8 cellular contexts compared by ENCODE assay signal in the genomic region with DNA sequence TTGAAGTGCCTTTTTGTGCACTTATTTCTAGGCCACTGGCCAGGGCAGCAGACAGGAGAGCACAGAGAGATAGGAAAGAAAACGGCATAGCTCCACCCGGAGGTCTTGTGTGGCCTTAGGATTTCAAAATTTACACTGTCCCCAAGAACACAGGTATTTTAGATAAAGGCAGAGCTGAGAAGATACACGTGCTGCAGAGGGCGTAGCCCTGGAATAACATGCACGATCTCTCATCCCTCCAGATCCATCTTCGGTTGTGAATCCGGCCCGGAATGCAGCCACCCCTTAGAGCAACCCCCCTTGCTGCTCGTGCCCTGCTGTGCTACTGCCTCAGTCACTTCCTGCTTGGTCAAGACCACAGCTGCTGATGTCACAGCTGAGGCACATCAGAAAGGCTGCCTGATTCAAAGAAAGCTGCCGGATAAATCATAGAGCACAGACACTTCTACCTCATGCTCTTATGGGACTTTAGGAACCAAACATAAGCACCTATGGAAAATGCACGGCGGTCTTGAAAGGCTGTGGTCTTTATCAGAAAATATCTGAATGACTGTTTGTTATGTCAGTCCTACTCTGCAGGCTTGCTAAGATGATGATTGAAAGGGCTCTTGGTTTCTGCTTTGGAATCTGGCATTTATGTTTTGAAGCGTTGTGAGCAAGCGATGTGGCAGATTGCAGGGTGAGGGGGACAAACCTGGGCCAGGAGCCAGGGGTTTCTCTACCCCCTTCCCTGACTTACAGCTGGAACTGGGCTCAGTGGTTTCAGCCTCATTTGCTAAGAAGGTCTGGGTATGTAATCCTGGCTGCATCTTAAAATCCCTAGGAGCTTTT.
DNase-seq lines count a peak whose midpoint lies in the region; ATAC-seq and TF ChIP-seq lines count a peak whose summit lies in the region.

No MANE protein-coding gene starts in this region.

- TF ChIP-seq CTCF in CD8-positive, alpha-beta T cell (IDR thresholded peaks at IDR 0.05), result no peak
- TF ChIP-seq CTCF in HEK293 (tag by site-specific recombination; IDR thresholded peaks at IDR 0.05), result no peak
- no peak for TF ChIP-seq CTCF in WTC11 (IDR thresholded peaks at IDR 0.05)
- no peak for TF ChIP-seq CTCF in right atrium auricular region (IDR thresholded peaks at IDR 0.05)
- TF ChIP-seq CTCF in GM10248 (IDR thresholded peaks at IDR 0.05; ENCODE audit: control extremely low read depth, extremely low read depth, low read depth, missing control alignments), result no peak

- no peaks in the 10 kb centered on the region for H3K9me3 ChIP-seq in CD8-positive, alpha-beta T cell (ENCODE audit: low read length)
- H3K9me3 ChIP-seq in HEK293 (ENCODE audit: control insufficient read depth, insufficient read depth, low read depth, low read length) (no peaks in the 10 kb centered on the region), right atrium auricular region (no peaks in the 10 kb centered on the region)

- H3K4me3 Mint-ChIP-seq in CD8-positive, alpha-beta T cell, result peak overlapping the region; percentile 27
- no peak overlapping the region for H3K4me3 Mint-ChIP-seq in WTC11
- no peak overlapping the region for H3K4me3 Mint-ChIP-seq in stimulated activated naive B cell treated with anti-CD40 and anti-IgM and Interleukin-4, amounts not matched to agents 10 μg/mL and 1 μg/mL and 100 μg/mL, for 72 hours

- intact Hi-C loops in CD8-positive, alpha-beta T cell (cut with DNase I, micrococcal nuclease), result loop anchor here in 1 of 2 experiments (1.0 kb wide), 1 partner anchor 26 kb away; no protein-coding TSS in a partner anchor

- peak; percentile 63 for ATAC-seq in CD8-positive, alpha-beta T cell
- ATAC-seq in WTC11 (peak; percentile 81), HG03432 (IDR thresholded peaks at IDR 0.05; ENCODE audit: unreplicated experiment) (no peak)
- ATAC-seq in stimulated activated naive B cell treated with anti-CD40 and anti-IgM and Interleukin-4, amounts not matched to agents 10 μg/mL and 1 μg/mL and 100 μg/mL, for 72 hours (replicated peaks), result peak; percentile 63 to 69

- CTCF ChIA-PET in CD8-positive, alpha-beta T cell (lab: Charles Lee), result interaction anchor here (1.1 kb wide), 2 partner anchors 11 to 34 kb away, joined by 3 read pairs; no protein-coding TSS in a partner anchor
- CTCF ChIA-PET in HEK293 (lab: Yijun Ruan, JAX) (interaction anchor here (0.5 to 2.2 kb wide), 12 partner anchors 11 to 870 kb away, joined by 3 to 19 read pairs (median 3); no protein-coding TSS in a partner anchor), WTC11 (lab: Charles Lee) (interaction anchor here (0.8 to 3.0 kb wide), 10 partner anchors 10 to 435 kb away, joined by 3 to 27 read pairs (median 4); no protein-coding TSS in a partner anchor), GM10248 (lab: Yijun Ruan, JAX) (interaction anchor here (1.1 to 4.0 kb wide), 5 partner anchors 11 to 30 kb away, joined by 3 to 15 read pairs (median 4); no protein-coding TSS in a partner anchor)

- no peaks in the 10 kb centered on the region for H3K9me3 Mint-ChIP-seq in CD8-positive, alpha-beta T cell
- no peaks in the 10 kb centered on the region for H3K9me3 Mint-ChIP-seq in WTC11
- no peaks in the 10 kb centered on the region for H3K9me3 Mint-ChIP-seq in stimulated activated naive B cell treated with anti-CD40 and anti-IgM and Interleukin-4, amounts not matched to agents 10 μg/mL and 1 μg/mL and 100 μg/mL, for 72 hours

- peak in 4 of 7 experiments; percentile 20 to 53 (median 34) for DNase-seq in CD8-positive, alpha-beta T cell
- DNase-seq in WTC11 (ENCODE audit: low spot score), result peak; percentile 53
- DNase-seq in right atrium auricular region (ENCODE audit: low spot score), result no peak
- no peak for DNase-seq in stimulated activated naive B cell treated with anti-CD40 and anti-IgM and Interleukin-4, amounts not matched to agents 10 μg/mL and 1 μg/mL and 100 μg/mL, for 72 hours
- no peak for DNase-seq in NCI-H2227 (lab: John Stamatoyannopoulos, UW; ENCODE audit: unreplicated experiment)
- DNase-seq in GM10248 (ENCODE audit: extremely low spot score), result no peak

- no peaks in the 10 kb centered on the region for H3K27me3 ChIP-seq in CD8-positive, alpha-beta T cell (ENCODE audit: insufficient read depth, low read length)
- H3K27me3 ChIP-seq in right atrium auricular region, result no peaks in the 10 kb centered on the region

- POLR2A ChIA-PET in CD8-positive, alpha-beta T cell (lab: Charles Lee), result no interaction called here
- POLR2A ChIA-PET in HEK293 (lab: Yijun Ruan, JAX) (no interaction called here), WTC11 (lab: Charles Lee) (no interaction called here), GM10248 (lab: Yijun Ruan, JAX) (no interaction called here)

- H3K27me3 Mint-ChIP-seq in CD8-positive, alpha-beta T cell (ENCODE audit: low read depth), result no peaks in the 10 kb centered on the region
- H3K27me3 Mint-ChIP-seq in WTC11 (ENCODE audit: low read depth), result no peaks in the 10 kb centered on the region
- no peaks in the 10 kb centered on the region for H3K27me3 Mint-ChIP-seq in stimulated activated naive B cell treated with anti-CD40 and anti-IgM and Interleukin-4, amounts not matched to agents 10 μg/mL and 1 μg/mL and 100 μg/mL, for 72 hours

- H3K4me1 ChIP-seq in CD8-positive, alpha-beta T cell (ENCODE audit: insufficient read depth, low read length), result peaks cover 22% of the 10 kb centered on the region
- H3K4me1 ChIP-seq in HEK293 (ENCODE audit: control insufficient read depth, insufficient read depth, low read length) (no peaks in the 10 kb centered on the region), right atrium auricular region (peaks cover 0 to 20% of the 10 kb centered on the region in 2 donors)

- peaks cover 30% of the 10 kb centered on the region for H3K4me1 Mint-ChIP-seq in CD8-positive, alpha-beta T cell (ENCODE audit: low read depth)
- peaks cover 30% of the 10 kb centered on the region for H3K4me1 Mint-ChIP-seq in WTC11
- H3K4me1 Mint-ChIP-seq in stimulated activated naive B cell treated with anti-CD40 and anti-IgM and Interleukin-4, amounts not matched to agents 10 μg/mL and 1 μg/mL and 100 μg/mL, for 72 hours, result peaks cover 15 to 30% of the 10 kb centered on the region in 2 donors

- H3K36me3 Mint-ChIP-seq in CD8-positive, alpha-beta T cell, result peaks cover 62% of the 10 kb centered on the region
- H3K36me3 Mint-ChIP-seq in WTC11, result peaks cover 36% of the 10 kb centered on the region
- H3K36me3 Mint-ChIP-seq in stimulated activated naive B cell treated with anti-CD40 and anti-IgM and Interleukin-4, amounts not matched to agents 10 μg/mL and 1 μg/mL and 100 μg/mL, for 72 hours, result peaks cover 3 to 7% of the 10 kb centered on the region in 2 donors

- H3K36me3 ChIP-seq in CD8-positive, alpha-beta T cell (ENCODE audit: insufficient read depth, low read length), result no peaks in the 10 kb centered on the region
- H3K36me3 ChIP-seq in HEK293 (ENCODE audit: control insufficient read depth in 2 of 2, insufficient read depth in 1 of 2, low read length in 2 of 2) (peaks cover 0 to 41% of the 10 kb centered on the region in 2 experiments; a peak in 1 of 3 replicates), right atrium auricular region (peaks cover 75% of the 10 kb centered on the region)

- H3K4me3 ChIP-seq in CD8-positive, alpha-beta T cell (ENCODE audit: low read depth, low read length), result no peak overlapping the region
- H3K4me3 ChIP-seq in HEK293 (ENCODE audit: low read depth, low read length) (no peak overlapping the region), right atrium auricular region (no peak overlapping the region)

- no peak overlapping the region for H3K27ac ChIP-seq in CD8-positive, alpha-beta T cell (ENCODE audit: low read depth, low read length)
- no peak overlapping the region for H3K27ac ChIP-seq in HEK293 (ENCODE audit: extremely low read depth, low read depth, low read length)
- peak overlapping the region; percentile 11 to 41 for H3K27ac ChIP-seq in right atrium auricular region

- H3K27ac Mint-ChIP-seq in CD8-positive, alpha-beta T cell, result peak overlapping the region; percentile 8
- H3K27ac Mint-ChIP-seq in WTC11, result peak overlapping the region; percentile 65
- H3K27ac Mint-ChIP-seq in stimulated activated naive B cell treated with anti-CD40 and anti-IgM and Interleukin-4, amounts not matched to agents 10 μg/mL and 1 μg/mL and 100 μg/mL, for 72 hours, result peak overlapping the region; percentile 47

TF ChIP-seq in HEK293, 187 proteins besides CTCF, POLR2A, EP300 and RAD21:
- no peak for TF ChIP-seq ZNF791 (tag by site-specific recombination; IDR thresholded peaks at IDR 0.05)
- TF ChIP-seq, protein P1, sequence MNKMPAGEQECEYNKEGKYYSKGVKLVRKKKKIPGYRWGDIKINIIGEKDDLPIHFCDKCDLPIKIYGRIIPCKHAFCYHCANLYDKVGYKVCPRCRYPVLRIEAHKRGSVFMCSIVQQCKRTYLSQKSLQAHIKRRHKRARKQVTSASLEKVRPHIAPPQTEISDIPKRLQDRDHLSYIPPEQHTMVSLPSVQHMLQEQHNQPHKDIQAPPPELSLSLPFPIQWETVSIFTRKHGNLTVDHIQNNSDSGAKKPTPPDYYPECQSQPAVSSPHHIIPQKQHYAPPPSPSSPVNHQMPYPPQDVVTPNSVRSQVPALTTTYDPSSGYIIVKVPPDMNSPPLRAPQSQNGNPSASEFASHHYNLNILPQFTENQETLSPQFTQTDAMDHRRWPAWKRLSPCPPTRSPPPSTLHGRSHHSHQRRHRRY (tag by site-specific recombination; IDR thresholded peaks at IDR 0.05), result no peak
- TF ChIP-seq ZIC2 (tag by site-specific recombination; IDR thresholded peaks at IDR 0.05), result peak; percentile 47; the same call in 1 of the 2 replicates
- no peak for TF ChIP-seq KLF16 (tag by site-specific recombination; IDR thresholded peaks at IDR 0.05)
- 0 out of 2 replicates have a peak, but pooled peaks have one; percentile 21 for TF ChIP-seq ZNF629 (tag by site-specific recombination; IDR thresholded peaks at IDR 0.05)

Comparison
In these comparisons a context has a peak if more than half of its experiments do, and no peak if none do; other contexts are left out.
1. DNase-seq: peak in CD8-positive, alpha-beta T cell (4 of 7) and WTC11 (single experiment); none in right atrium auricular region (single experiment), stimulated activated naive B cell treated with anti-CD40 and anti-IgM and Interleukin-4, amounts not matched to agents 10 μg/mL and 1 μg/mL and 100 μg/mL, for 72 hours (single experiment), NCI-H2227 (single experiment) and GM10248 (single experiment).
2. H3K27ac ChIP-seq: peak in right atrium auricular region (2 of 2); none in CD8-positive, alpha-beta T cell (single experiment) and HEK293 (single experiment).
3. H3K27ac Mint-ChIP-seq: peak in every context shown above with its lines; median percentile 65 in WTC11; 47 in stimulated activated naive B cell treated with anti-CD40 and anti-IgM and Interleukin-4, amounts not matched to agents 10 μg/mL and 1 μg/mL and 100 μg/mL, for 72 hours; 8 in CD8-positive, alpha-beta T cell.